ENCODE assay signal across 18 cellular contexts in genomic region chr6:21102624-21103023, GRCh38.
DNase-seq lines count a peak whose midpoint lies in the region; ATAC-seq and TF ChIP-seq lines count a peak whose summit lies in the region.
"Had no signal": no experiment of that assay in that cellular context is flagged by ENCODE, and none has a peak within 500 bp of the region (broad histone marks: within the 10 kb centered on the region; RNA-seq: fewer than 3 reads in every experiment).

No MANE protein-coding gene starts in this region.

- H3K4me2 ChIP-seq in mesendoderm (ENCODE audit: low read length), result no peak overlapping the region

- H2AK5ac ChIP-seq in mesendoderm (ENCODE audit: low read length), result peak overlapping the region; percentile 80

- H3K4me1 ChIP-seq in body of pancreas (peaks cover 19% of the 10 kb centered on the region), mesendoderm (ENCODE audit: control insufficient read depth, low read depth, low read length) (peaks cover 34% of the 10 kb centered on the region)
- H3K4me1 ChIP-seq: BE2C had no signal

- H4K8ac ChIP-seq in mesendoderm (ENCODE audit: low read depth, low read length), result no peak overlapping the region

- no peak for TF ChIP-seq POLR2A in body of pancreas (IDR thresholded peaks at IDR 0.05)

- H3K27ac ChIP-seq in C4-2B, result peak overlapping the region; percentile 46; the same call in 1 of the 2 replicates
- H3K27ac ChIP-seq in body of pancreas, result no peak overlapping the region
- peak overlapping the region; percentile 79 for H3K27ac ChIP-seq in mesendoderm (ENCODE audit: low read depth, low read length)

- intact Hi-C loops in body of pancreas (cut with DNase I), result no loop called here

- H3K9ac ChIP-seq in mesendoderm (ENCODE audit: low read length), result peak overlapping the region; percentile 16

- 62 to 64% methylated on average over 7 of the region's 7 CpGs for WGBS in body of pancreas, 2 donors
- WGBS in mesendoderm (ENCODE audit: extremely low coverage, insufficient coverage, low lambda C conversion rate), result no CpG with 5 or more reads among the region's 7 CpGs

- H3K4ac ChIP-seq in mesendoderm (ENCODE audit: low read depth, low read length), result peak overlapping the region; percentile 85

- no peak overlapping the region for H2BK15ac ChIP-seq in mesendoderm (replicated peaks; ENCODE audit: low read depth)

- H3K79me2 ChIP-seq in mesendoderm (ENCODE audit: control insufficient read depth, insufficient read depth, low read length), result no peaks in the 10 kb centered on the region

- H3K27me3 ChIP-seq in body of pancreas (no peaks in the 10 kb centered on the region), mesendoderm (ENCODE audit: insufficient read depth, low read length, poor library complexity) (no peaks in the 10 kb centered on the region)
- H3K27me3 ChIP-seq: BE2C had no signal

- peak overlapping the region; percentile 93 for H2BK120ac ChIP-seq in mesendoderm (ENCODE audit: low read depth, low read length)

- TF ChIP-seq CTCF in C4-2B (conservative IDR thresholded peaks at IDR 0.05) (no peak), body of pancreas (IDR thresholded peaks at IDR 0.05) (no peak)

- peak overlapping the region; percentile 18 for H4K5ac ChIP-seq in mesendoderm (ENCODE audit: low read length)

- H3K4me3 ChIP-seq in body of pancreas (no peak overlapping the region), mesendoderm (ENCODE audit: low read length) (no peak overlapping the region)

- peak overlapping the region; percentile 74 for H3K56ac ChIP-seq in mesendoderm (ENCODE audit: low read length)

- no peaks in the 10 kb centered on the region for H3K79me1 ChIP-seq in mesendoderm (ENCODE audit: low read length)

- H2BK5ac ChIP-seq in mesendoderm (ENCODE audit: low read length), result peak overlapping the region; percentile 95

- no peak for ATAC-seq in body of pancreas
- no peak for ATAC-seq in GM18907 (IDR thresholded peaks at IDR 0.05; ENCODE audit: unreplicated experiment)
- no peak for ATAC-seq in HG03571 (IDR thresholded peaks at IDR 0.05; ENCODE audit: unreplicated experiment)
- ATAC-seq: CD8-positive, alpha-beta T cell had no signal

- no peaks in the 10 kb centered on the region for H3K9me3 ChIP-seq in body of pancreas
- H3K9me3 ChIP-seq: BE2C had no signal

- H3K23ac ChIP-seq in mesendoderm (ENCODE audit: low read length), result no peak overlapping the region

- peak overlapping the region; percentile 71 for H3K18ac ChIP-seq in mesendoderm (ENCODE audit: low read length)

- DNase-seq in HT-29 (ENCODE audit: low spot score) (peak; percentile 42), body of pancreas (peak in 3 of 4 donors; percentile 10 to 31 (median 12)), mesendoderm (peak; percentile 71), NCI-H1930 (lab: John Stamatoyannopoulos, UW) (no peak)
- DNase-seq: BE2C; CD8-positive, alpha-beta T cell; DMS 273 treated with DMSO at 0.1 percent for 48 hours; EL; HCEC 1CT; KG1; NCI-H1092; NCI-H1694; NCI-H345; NCI-H82; SHP77 had no signal

- H3K36me3 ChIP-seq in body of pancreas (replicated peaks in 1 of 2; ENCODE audit: insufficient read depth in 1 of 2, low read depth in 2 of 2), result no peaks in the 10 kb centered on the region
- H3K36me3 ChIP-seq in mesendoderm (ENCODE audit: control insufficient read depth, insufficient read depth, low read length), result no peaks in the 10 kb centered on the region
- H3K36me3 ChIP-seq: BE2C had no signal

Comparison
In these comparisons a context has a peak if more than half of its experiments do, and no peak if none do; other contexts are left out.
1. H3K27ac ChIP-seq: peak in C4-2B (single experiment) and mesendoderm (single experiment); none in body of pancreas (0 of 4).
2. DNase-seq: peak in HT-29 (single experiment), body of pancreas (3 of 4) and mesendoderm (single experiment); none in NCI-H1930 (0 of 2).